25 cellular contexts compared by ENCODE assay signal in the genomic region with DNA sequence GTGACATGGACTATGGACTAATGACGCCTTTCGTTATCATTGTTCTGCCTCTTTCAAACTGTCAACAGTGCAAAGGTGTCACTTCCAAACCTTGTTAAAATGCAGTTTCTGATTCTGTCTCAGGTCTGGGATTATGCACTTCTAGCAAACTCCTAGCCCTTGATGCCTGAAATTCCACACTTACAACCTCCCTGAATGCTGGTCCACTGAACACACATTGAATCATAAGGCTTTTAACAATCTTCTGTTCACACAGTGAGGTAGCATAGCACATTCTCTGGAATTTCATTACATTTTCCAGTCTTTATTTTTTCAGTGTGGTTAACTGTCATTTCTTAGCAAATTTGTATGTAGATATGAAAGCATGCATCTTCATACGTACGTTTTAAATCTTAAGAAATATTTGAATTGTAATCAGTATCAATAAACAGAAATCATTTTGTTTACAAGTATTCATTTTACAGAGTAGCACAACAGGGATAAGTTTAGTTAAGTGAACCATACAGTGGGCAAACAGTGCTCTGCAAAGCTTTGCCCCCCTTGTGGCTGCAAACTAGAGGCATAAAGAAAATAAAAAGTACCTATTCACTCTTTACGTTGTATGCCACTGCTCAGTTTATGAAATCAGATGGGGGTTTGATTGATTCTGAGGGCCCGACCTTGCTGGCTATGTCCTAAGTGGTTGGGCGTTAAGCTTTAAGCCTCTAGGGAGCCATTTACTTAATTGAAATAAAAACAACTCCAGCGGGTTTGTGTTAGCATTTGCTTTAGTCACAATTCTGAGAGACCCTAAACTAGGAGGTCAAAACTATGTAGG.
DNase-seq lines count a peak whose midpoint lies in the region; ATAC-seq and FAIRE-seq lines count a peak whose summit lies in the region.
"Had no signal": no experiment of that assay in that cellular context is flagged by ENCODE, and none has a peak within 500 bp of the region (broad histone marks: within the 10 kb centered on the region; RNA-seq: fewer than 3 reads in every experiment).

No MANE protein-coding gene starts in this region.

- peaks cover 19% of the 10 kb centered on the region; the same call in 1 of the 2 replicates for H3K4me1 ChIP-seq in iPS-20b (ENCODE audit: insufficient read depth, low read length)

- DNase-seq in NCI-H2171 treated with DMSO at 0.1 percent for 48 hours (lab: John Stamatoyannopoulos, UW): peak; percentile 17
- no peak for DNase-seq in NCI-H2171 (lab: John Stamatoyannopoulos, UW)
- DNase-seq in NCI-H82 (lab: John Stamatoyannopoulos, UW): peak; percentile 86
- peak; percentile 12 for DNase-seq in urothelium cell line (ENCODE audit: low spot score)
- no peak for DNase-seq in stimulated activated naive CD4-positive, alpha-beta T cell treated with Interleukin-2 at 50 U/mL for 16 hours (lab: John Stamatoyannopoulos, UW)
- DNase-seq in cortex of kidney (lab: John Stamatoyannopoulos, UW): no peak
- DNase-seq: activated CD4-positive, alpha-beta T cell treated with anti-CD3 and anti-CD28 coated beads for 4 hours; activated CD8-positive, alpha-beta memory T cell treated with anti-CD3 and anti-CD28 coated beads, Interleukin-2, amount 10 ng/mL, durations not matched to agents 7 days and 5 days; activated naive CD8-positive, alpha-beta T cell treated with anti-CD3 and anti-CD28 coated beads for 36 hours; Calu3; GF-D8; KG1; NCI-H774; PC-3; SIG-M5; stimulated activated CD4-positive, alpha-beta T cell treated with anti-CD3 and anti-CD28 coated beads, Interleukin-12 subunit alpha, Interleukin-12 subunit beta, amount 100 ng/mL, for 4 hours; T-cell had no signal

- H3K4me3 ChIP-seq in iPS-20b (ENCODE audit: low read length): no peak overlapping the region
- H3K4me3 ChIP-seq: GM23338, upper lobe of left lung had no signal

- no peak for ATAC-seq in HG03045 (IDR thresholded peaks at IDR 0.05; ENCODE audit: unreplicated experiment)
- ATAC-seq: activated CD8-positive, alpha-beta memory T cell treated with anti-CD3 and anti-CD28 coated beads, Interleukin-2, amount 10 ng/mL, durations not matched to agents 7 days and 5 days; GM23338; left lobe of liver; PC-3; T-cell had no signal

- H3K27ac ChIP-seq in iPS-20b (ENCODE audit: low read length): no peak overlapping the region
- H3K27ac ChIP-seq: upper lobe of left lung had no signal

- H3K9ac ChIP-seq in iPS-20b (ENCODE audit: low read depth, low read length): peak overlapping the region; percentile 19; the same call in 1 of the 2 replicates

- H3K36me3 ChIP-seq in iPS-20b (ENCODE audit: insufficient read depth, low read depth, low read length): no peaks in the 10 kb centered on the region
- H3K36me3 ChIP-seq: upper lobe of left lung had no signal

- H3K9me3 ChIP-seq in iPS-20b (ENCODE audit: insufficient read depth, low read depth, low read length): no peaks in the 10 kb centered on the region
- H3K9me3 ChIP-seq: upper lobe of left lung had no signal

- no peaks in the 10 kb centered on the region for H3K27me3 ChIP-seq in iPS-20b (ENCODE audit: insufficient read depth, low read length)
- H3K27me3 ChIP-seq: upper lobe of left lung had no signal

- no peak for FAIRE-seq in urothelium cell line (lab: Jason Lieb, UNC)
- FAIRE-seq: A204.1, colon, TTC549 had no signal

Comparison
In these comparisons a context has a peak if more than half of its experiments do, and no peak if none do; other contexts are left out.
1. DNase-seq: peak in NCI-H2171 treated with DMSO at 0.1 percent for 48 hours (single experiment), NCI-H82 (single experiment) and urothelium cell line (single experiment); none in NCI-H2171 (single experiment), stimulated activated naive CD4-positive, alpha-beta T cell treated with Interleukin-2 at 50 U/mL for 16 hours (single experiment) and cortex of kidney (single experiment).